Comparison of ENCODE assay signal across 8 cellular contexts in genomic region chr20:44966030-44966961, GRCh38. TPM values are rescaled to one million over a fixed set of nuclear protein-coding genes. Genes with fewer than 3 reads are reported as not detected.
DNase-seq lines count a peak whose midpoint lies in the region; ATAC-seq and TF ChIP-seq lines count a peak whose summit lies in the region.

Gene STK4, plus strand, starts transcription at chr20:44966512. Its CDS starts 57 bp downstream, at chr20:44966569.

- no peaks in the 10 kb centered on the region for H3K9me3 ChIP-seq in mucosa of rectum (ENCODE audit: control insufficient read depth in 2 of 2, low read length in 2 of 2)

- H3K27ac ChIP-seq in mucosa of rectum (ENCODE audit: low read depth in 2 of 2, low read length in 2 of 2) = peak within 1 kb of the TSS; percentile 92 to 93

- peak; percentile 50 for TF ChIP-seq CTCF in epithelial cell of proximal tubule (conservative IDR thresholded peaks at IDR 0.05; ENCODE audit: low read depth, low read length)

- peaks cover 12 to 15% of the 10 kb centered on the region in 2 donors for H3K4me1 ChIP-seq in mucosa of rectum (ENCODE audit: control insufficient read depth in 2 of 2, insufficient read depth in 2 of 2, low read length in 2 of 2)

- H3K27me3 ChIP-seq in mucosa of rectum (ENCODE audit: control insufficient read depth in 2 of 2, insufficient read depth in 2 of 2, low read length in 2 of 2) = no peaks in the 10 kb centered on the region

- peak; percentile 69 for ATAC-seq in GM21529 (IDR thresholded peaks at IDR 0.05; ENCODE audit: unreplicated experiment)

- no peaks in the 10 kb centered on the region for H3K36me3 ChIP-seq in mucosa of rectum (ENCODE audit: control insufficient read depth in 2 of 2, insufficient read depth in 2 of 2, low read length in 2 of 2)

- TF ChIP-seq RAD21 in Ishikawa (IDR thresholded peaks at IDR 0.05; ENCODE audit: low read depth) = peak; percentile 32; the same call in 1 of the 2 replicates

- H3K4me3 ChIP-seq in epithelial cell of proximal tubule (ENCODE audit: low read depth, low read length) (peak within 1 kb of the TSS; percentile 90), mucosa of rectum (ENCODE audit: low read length in 2 of 2) (peak within 1 kb of the TSS; percentile 93 to 96)

- peak within 1 kb of the TSS; percentile 96 for H3K9ac ChIP-seq in mucosa of rectum (ENCODE audit: low read depth in 1 of 2, low read length in 2 of 2)

- DNase-seq in DMS153 (lab: John Stamatoyannopoulos, UW) (peak; percentile 87), OCI-M2 (lab: John Stamatoyannopoulos, UW; ENCODE audit: unreplicated experiment) (peak; percentile 70), activated T-cell treated with anti-CD3 and anti-CD28 coated beads for 48 hours (ENCODE audit: low read depth) (peak; percentile 96), epithelial cell of proximal tubule (ENCODE audit: low read depth) (no peak)
- peak; percentile 91 to 94 for DNase-seq in stimulated activated CD8-positive, alpha-beta memory T cell treated with anti-CD3 and anti-CD28 coated beads, Interleukin-7, amount 100 ng/mL, for 1 hour (ENCODE audit: low read depth in 2 of 2)

- no peak for TF ChIP-seq EP300 in Ishikawa (IDR thresholded peaks at IDR 0.05; ENCODE audit: borderline replicate concordance)

TF ChIP-seq in Ishikawa, 13 proteins besides CTCF, POLR2A, EP300 and RAD21:
- TF ChIP-seq EGR1 (IDR thresholded peaks at IDR 0.05) (peak; percentile 58; the same call in 1 of the 2 replicates), REST (IDR thresholded peaks at IDR 0.05; ENCODE audit: low read depth) (no peak), NFIC (IDR thresholded peaks at IDR 0.05) (no peak), CREB1 (IDR thresholded peaks at IDR 0.05; ENCODE audit: low read depth) (no peak), ZBTB7A (IDR thresholded peaks at IDR 0.05; ENCODE audit: low read depth) (peak; percentile 76; the same call in 1 of the 2 replicates), CEBPB (IDR thresholded peaks at IDR 0.05) (no peak), YY1 (IDR thresholded peaks at IDR 0.05; ENCODE audit: low read depth) (no peak), TCF12 (IDR thresholded peaks at IDR 0.05; ENCODE audit: low read depth) (peak; percentile 41; the same call in 1 of the 2 replicates), FOXM1 (IDR thresholded peaks at IDR 0.05; ENCODE audit: borderline replicate concordance, low read depth) (no peak), TAF1 (IDR thresholded peaks at IDR 0.05; ENCODE audit: low read depth) (peak; percentile 71), TEAD4 (IDR thresholded peaks at IDR 0.05) (no peak)
- TF ChIP-seq, protein P1, sequence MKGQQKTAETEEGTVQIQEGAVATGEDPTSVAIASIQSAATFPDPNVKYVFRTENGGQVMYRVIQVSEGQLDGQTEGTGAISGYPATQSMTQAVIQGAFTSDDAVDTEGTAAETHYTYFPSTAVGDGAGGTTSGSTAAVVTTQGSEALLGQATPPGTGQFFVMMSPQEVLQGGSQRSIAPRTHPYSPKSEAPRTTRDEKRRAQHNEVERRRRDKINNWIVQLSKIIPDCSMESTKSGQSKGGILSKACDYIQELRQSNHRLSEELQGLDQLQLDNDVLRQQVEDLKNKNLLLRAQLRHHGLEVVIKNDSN (IDR thresholded peaks at IDR 0.05) = peak; percentile 97
- TF ChIP-seq, protein P2, sequence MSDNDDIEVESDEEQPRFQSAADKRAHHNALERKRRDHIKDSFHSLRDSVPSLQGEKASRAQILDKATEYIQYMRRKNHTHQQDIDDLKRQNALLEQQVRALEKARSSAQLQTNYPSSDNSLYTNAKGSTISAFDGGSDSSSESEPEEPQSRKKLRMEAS (IDR thresholded peaks at IDR 0.05) = peak; percentile 87

RNA-seq across cellular contexts. Expression of gene STK4, which starts in this region (rescaled TPM):
- 17.4 and 17.6 TPM in 2 replicates for total RNA-seq in epithelial cell of proximal tubule
